8 cellular contexts compared by ENCODE assay signal in the genomic region with DNA sequence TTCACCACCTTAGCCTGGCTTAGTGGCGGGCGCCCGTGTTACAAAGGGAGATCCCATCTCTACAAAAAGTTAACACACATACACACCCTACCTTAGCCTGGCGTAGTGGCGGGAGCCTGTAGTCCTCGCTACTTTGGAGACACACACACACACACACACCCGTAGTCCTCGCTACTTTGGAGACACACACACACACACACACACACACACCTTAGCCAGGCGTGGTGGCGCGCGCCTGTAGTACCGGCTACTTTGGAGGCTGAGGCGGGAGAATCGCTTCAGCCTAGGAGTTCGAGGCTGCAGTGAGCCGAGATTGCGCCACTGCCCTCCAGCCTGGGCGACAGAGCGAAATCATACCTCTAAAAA. TPM values are rescaled to one million over a fixed set of nuclear protein-coding genes. Genes with fewer than 3 reads are reported as not detected.
DNase-seq lines count a peak whose midpoint lies in the region; ATAC-seq and TF ChIP-seq lines count a peak whose summit lies in the region.

No MANE protein-coding gene starts in this region.

- H3K4me1 ChIP-seq in esophagus muscularis mucosa (peaks cover 56 to 85% (median 82%) of the 10 kb centered on the region in 4 donors), osteoblast (ENCODE audit: insufficient read depth, low read length) (peaks cover 27% of the 10 kb centered on the region)

- intact Hi-C loops in esophagus muscularis mucosa (cut with DNase I), result loop anchor here (5.0 to 10.0 kb wide), 2 partner anchors 82 to 119 kb away; no protein-coding TSS in a partner anchor

- peak overlapping the region; percentile 53 for H2AFZ ChIP-seq in osteoblast (ENCODE audit: low read length)

- 2% methylated on average over 16 of the region's 20 CpGs for WGBS in esophagus muscularis mucosa

- POLR2A ChIA-PET in activated CD4-positive, alpha-beta T cell treated with anti-CD3 and anti-CD28 coated beads, Interleukin-2, amount 10 ng/mL, durations not matched to agents 7 days and 5 days (lab: Charles Lee), result no interaction called here

- DNase-seq in DMS 273 (lab: John Stamatoyannopoulos, UW; ENCODE audit: unreplicated experiment) (peak; percentile 51), DMS 273 treated with DMSO at 0.1 percent for 48 hours (lab: John Stamatoyannopoulos, UW) (no peak), esophagus muscularis mucosa (ENCODE audit: extremely low spot score) (no peak), osteoblast (ENCODE audit: insufficient read length, low spot score, missing footprints) (no peak), MV-4-11 (lab: John Stamatoyannopoulos, UW) (no peak), GM20000 (ENCODE audit: low spot score) (no peak)
- DNase-seq in activated CD4-positive, alpha-beta T cell treated with anti-CD3 and anti-CD28 coated beads, Interleukin-2, amount 10 ng/mL, durations not matched to agents 7 days and 5 days, result peak; percentile 34

- peak overlapping the region; percentile 84 for H3K4me2 ChIP-seq in osteoblast (ENCODE audit: insufficient read depth, low read length)

- no peaks in the 10 kb centered on the region for H3K9me3 ChIP-seq in esophagus muscularis mucosa
- H3K9me3 ChIP-seq in osteoblast (ENCODE audit: low read depth, low read length), result no peaks in the 10 kb centered on the region

- H3K9me3 Mint-ChIP-seq in activated CD4-positive, alpha-beta T cell treated with anti-CD3 and anti-CD28 coated beads, Interleukin-2, amount 10 ng/mL, durations not matched to agents 7 days and 5 days, result no peaks in the 10 kb centered on the region

- H3K36me3 ChIP-seq in esophagus muscularis mucosa (no peaks in the 10 kb centered on the region), osteoblast (ENCODE audit: insufficient read depth, low read length) (no peaks in the 10 kb centered on the region)

- H3K27ac ChIP-seq in esophagus muscularis mucosa (replicated peaks in 1 of 4), result peak overlapping the region; percentile 86 to 91 (median 90)
- peak overlapping the region; percentile 63 for H3K27ac ChIP-seq in osteoblast (ENCODE audit: low read depth, low read length)

- H3K79me2 ChIP-seq in osteoblast (ENCODE audit: insufficient read depth, low read length), result peaks cover 85% of the 10 kb centered on the region

- H3K27me3 ChIP-seq in esophagus muscularis mucosa, result no peaks in the 10 kb centered on the region
- no peaks in the 10 kb centered on the region for H3K27me3 ChIP-seq in osteoblast (ENCODE audit: insufficient read depth, low read length)

- H3K36me3 Mint-ChIP-seq in activated CD4-positive, alpha-beta T cell treated with anti-CD3 and anti-CD28 coated beads, Interleukin-2, amount 10 ng/mL, durations not matched to agents 7 days and 5 days (ENCODE audit: low read depth), result peaks cover 20% of the 10 kb centered on the region

- no peak for TF ChIP-seq EP300 in esophagus muscularis mucosa (IDR thresholded peaks at IDR 0.05)

- H3K27ac Mint-ChIP-seq in activated CD4-positive, alpha-beta T cell treated with anti-CD3 and anti-CD28 coated beads, Interleukin-2, amount 10 ng/mL, durations not matched to agents 7 days and 5 days, result peak overlapping the region; percentile 93

- H3K4me1 Mint-ChIP-seq in activated CD4-positive, alpha-beta T cell treated with anti-CD3 and anti-CD28 coated beads, Interleukin-2, amount 10 ng/mL, durations not matched to agents 7 days and 5 days, result peaks cover 53% of the 10 kb centered on the region

- TF ChIP-seq POLR2A in esophagus muscularis mucosa (IDR thresholded peaks at IDR 0.05; ENCODE audit: low read depth), result no peak

- no peak for TF ChIP-seq CTCF in esophagus muscularis mucosa (IDR thresholded peaks at IDR 0.05)
- no peak for TF ChIP-seq CTCF in osteoblast (IDR thresholded peaks at IDR 0.05; ENCODE audit: extremely low read depth, low read depth, low read length)
- no peak for TF ChIP-seq CTCF in GM20000 (IDR thresholded peaks at IDR 0.05; ENCODE audit: extremely low read depth, missing control alignments)

- H3K4me3 ChIP-seq in esophagus muscularis mucosa, result peak overlapping the region; percentile 91 to 95 (median 95)
- peak overlapping the region; percentile 84 for H3K4me3 ChIP-seq in osteoblast (ENCODE audit: insufficient read depth, low read length)

- CTCF ChIA-PET in activated CD4-positive, alpha-beta T cell treated with anti-CD3 and anti-CD28 coated beads, Interleukin-2, amount 10 ng/mL, durations not matched to agents 7 days and 5 days (lab: Charles Lee), result no interaction called here

- no peaks in the 10 kb centered on the region for H3K27me3 Mint-ChIP-seq in activated CD4-positive, alpha-beta T cell treated with anti-CD3 and anti-CD28 coated beads, Interleukin-2, amount 10 ng/mL, durations not matched to agents 7 days and 5 days

- peak overlapping the region; percentile 92 for H3K4me3 Mint-ChIP-seq in activated CD4-positive, alpha-beta T cell treated with anti-CD3 and anti-CD28 coated beads, Interleukin-2, amount 10 ng/mL, durations not matched to agents 7 days and 5 days

- ATAC-seq in HG03175 (IDR thresholded peaks at IDR 0.05; ENCODE audit: unreplicated experiment), result peak; percentile 10

- H4K20me1 ChIP-seq in osteoblast (ENCODE audit: insufficient read depth, low read length), result peaks cover 29% of the 10 kb centered on the region

RNA-seq across cellular contexts. Expression of a gene that starts 0.6 kb away (rescaled TPM):
- 10 to 100 TPM; 67.4 to 76.4 TPM for total RNA-seq in activated CD4-positive, alpha-beta T cell treated with anti-CD3 and anti-CD28 coated beads, Interleukin-2, amount 10 ng/mL, durations not matched to agents 7 days and 5 days
- total RNA-seq in esophagus muscularis mucosa (10 to 100 TPM; 36.6 to 53.5 (median 47.0) TPM), osteoblast (53.2 and 63.9 TPM in 2 replicates)

Comparison
In these comparisons a context has a peak if more than half of its experiments do, and no peak if none do; other contexts are left out.
1. DNase-seq: peak in DMS 273 (single experiment) and activated CD4-positive, alpha-beta T cell treated with anti-CD3 and anti-CD28 coated beads, Interleukin-2, amount 10 ng/mL, durations not matched to agents 7 days and 5 days (single experiment); none in DMS 273 treated with DMSO at 0.1 percent for 48 hours (single experiment), esophagus muscularis mucosa (single experiment), osteoblast (single experiment), MV-4-11 (single experiment) and GM20000 (single experiment).